Comparison of ENCODE assay signal across 8 cellular contexts in genomic region chr1:7218210-7218832, GRCh38.
DNase-seq lines count a peak whose midpoint lies in the region; ATAC-seq and TF ChIP-seq lines count a peak whose summit lies in the region.

No MANE protein-coding gene starts in this region.

- no peaks in the 10 kb centered on the region for H3K4me1 ChIP-seq in esophagus squamous epithelium

- WGBS in esophagus squamous epithelium, 2 donors, result 19 to 20% methylated on average over 9 of the region's 9 CpGs

- H3K4me3 ChIP-seq in MG63 (no peak overlapping the region), esophagus squamous epithelium (no peak overlapping the region)

- H3K36me3 Mint-ChIP-seq in activated T-cell treated with anti-CD3 and anti-CD28 coated beads, Interleukin-2, amount 50 U/mL, for 72 hours (ENCODE audit: insufficient read depth in 2 of 2), result peaks cover 0 to 2% of the 10 kb centered on the region in 2 donors

- peak; percentile 4 to 37 for DNase-seq in activated T-cell treated with anti-CD3 and anti-CD28 coated beads, Interleukin-2, amount 50 U/mL, for 72 hours
- no peak for DNase-seq in activated T-cell treated with anti-CD3 and anti-CD28 coated beads, Interleukin-2, amount 50 U/mL, for 1 hour
- DNase-seq in MG63 (peak; percentile 21), SHP77 treated with DMSO at 0.1 percent for 48 hours (lab: John Stamatoyannopoulos, UW) (peak; percentile 33), esophagus squamous epithelium (lab: John Stamatoyannopoulos, UW) (no peak), pons (ENCODE audit: low spot score) (peak; percentile 35), islet precursor cell (no peak)

- no peaks in the 10 kb centered on the region for H3K4me1 Mint-ChIP-seq in activated T-cell treated with anti-CD3 and anti-CD28 coated beads, Interleukin-2, amount 50 U/mL, for 72 hours (ENCODE audit: low read depth)

- peak in 5 of 6 experiments; percentile 49 to 71 (median 61) for TF ChIP-seq CTCF in esophagus squamous epithelium (IDR thresholded peaks at IDR 0.05)

- H3K4me3 Mint-ChIP-seq in activated T-cell treated with anti-CD3 and anti-CD28 coated beads, Interleukin-2, amount 50 U/mL, for 72 hours, result no peak overlapping the region

- intact Hi-C loops in esophagus squamous epithelium (cut with DNase I), result no loop called here

- H3K9me3 ChIP-seq in MG63, result no peaks in the 10 kb centered on the region
- no peaks in the 10 kb centered on the region for H3K9me3 ChIP-seq in esophagus squamous epithelium

- H3K27ac ChIP-seq in esophagus squamous epithelium, result no peak overlapping the region

- no peak overlapping the region for H3K27ac Mint-ChIP-seq in activated T-cell treated with anti-CD3 and anti-CD28 coated beads, Interleukin-2, amount 50 U/mL, for 72 hours

- H3K36me3 ChIP-seq in MG63 (no peaks in the 10 kb centered on the region), esophagus squamous epithelium (no peaks in the 10 kb centered on the region)

- H3K9me3 Mint-ChIP-seq in activated T-cell treated with anti-CD3 and anti-CD28 coated beads, Interleukin-2, amount 50 U/mL, for 72 hours, result peaks cover 0 to 2% of the 10 kb centered on the region in 2 donors

- no peak for ATAC-seq in activated T-cell treated with anti-CD3 and anti-CD28 coated beads, Interleukin-2, amount 50 U/mL, for 72 hours (replicated peaks in 1 of 2)
- ATAC-seq in HG03571 (IDR thresholded peaks at IDR 0.05; ENCODE audit: unreplicated experiment), result no peak

- TF ChIP-seq POLR2A in esophagus squamous epithelium (IDR thresholded peaks at IDR 0.05), result no peak

- peaks cover 35% of the 10 kb centered on the region for H3K27me3 Mint-ChIP-seq in activated T-cell treated with anti-CD3 and anti-CD28 coated beads, Interleukin-2, amount 50 U/mL, for 72 hours (ENCODE audit: low read depth)

- H3K27me3 ChIP-seq in MG63 (no peaks in the 10 kb centered on the region), esophagus squamous epithelium (peaks cover 0 to 8% (median 0%) of the 10 kb centered on the region in 4 donors)

Comparison
In these comparisons a context has a peak if more than half of its experiments do, and no peak if none do; other contexts are left out.
1. DNase-seq: peak in activated T-cell treated with anti-CD3 and anti-CD28 coated beads, Interleukin-2, amount 50 U/mL, for 72 hours (2 of 2), MG63 (single experiment), SHP77 treated with DMSO at 0.1 percent for 48 hours (single experiment) and pons (single experiment); none in activated T-cell treated with anti-CD3 and anti-CD28 coated beads, Interleukin-2, amount 50 U/mL, for 1 hour (single experiment), esophagus squamous epithelium (single experiment) and islet precursor cell (single experiment).